In the genomic region with DNA sequence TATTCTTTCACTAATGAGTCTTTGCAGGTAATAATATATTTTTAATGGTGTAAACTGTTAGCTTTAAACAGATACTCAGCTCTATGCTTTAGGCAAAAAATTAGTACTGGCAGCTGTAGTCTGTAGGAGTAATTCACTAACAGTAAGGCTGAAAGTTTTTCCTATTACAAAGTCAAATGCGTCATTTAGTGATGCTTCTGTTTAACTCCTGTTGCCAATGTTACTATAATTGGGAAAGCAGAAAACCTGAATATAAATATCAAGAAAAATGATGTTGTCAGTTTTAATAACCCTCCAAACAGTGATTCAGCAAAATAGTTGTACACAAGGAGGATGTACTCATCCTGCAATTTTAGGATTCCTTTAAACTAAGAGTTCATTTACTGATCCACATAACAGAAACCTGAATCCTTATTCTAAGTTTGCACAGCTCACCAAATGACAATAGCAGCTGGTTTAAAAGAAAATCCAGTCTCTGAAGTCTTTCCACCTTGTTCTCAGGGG, we compare ENCODE assay signal across 10 cellular contexts. TPM values are rescaled to one million over a fixed set of nuclear protein-coding genes. Genes with fewer than 3 reads are reported as not detected.
DNase-seq lines count a peak whose midpoint lies in the region; ATAC-seq and TF ChIP-seq lines count a peak whose summit lies in the region.
"Had no signal": no experiment of that assay in that cellular context is flagged by ENCODE, and none has a peak within 500 bp of the region (broad histone marks: within the 10 kb centered on the region; RNA-seq: fewer than 3 reads in every experiment).

No MANE protein-coding gene starts in this region.

- no peak for TF ChIP-seq EP300 in upper lobe of left lung (IDR thresholded peaks at IDR 0.05)

- 50 to 61% methylated on average over 1 of the region's 1 CpG for WGBS in upper lobe of left lung, 2 donors

- no peaks in the 10 kb centered on the region for H3K27me3 Mint-ChIP-seq in MCF 10A (ENCODE audit: insufficient read depth, unreplicated experiment)
- H3K27me3 Mint-ChIP-seq in activated T-helper 2 cell treated with anti-CD3 and anti-CD28 coated beads, Interferon-gamma antibody, Interleukin-2, Interleukin-4, amounts not matched to agents 10 μg/mL and 5 μg/mL and 100 μg/mL, durations not matched to agents 14 hours and 24 hours and 36 hours (ENCODE audit: low read depth) = no peaks in the 10 kb centered on the region

- H3K36me3 Mint-ChIP-seq in MCF 10A (ENCODE audit: insufficient read depth, unreplicated experiment) = peaks cover 7% of the 10 kb centered on the region
- H3K36me3 Mint-ChIP-seq in activated T-helper 2 cell treated with anti-CD3 and anti-CD28 coated beads, Interferon-gamma antibody, Interleukin-2, Interleukin-4, amounts not matched to agents 10 μg/mL and 5 μg/mL and 100 μg/mL, durations not matched to agents 14 hours and 24 hours and 36 hours (ENCODE audit: low read depth) = peaks cover 59% of the 10 kb centered on the region

- no peak overlapping the region for H3K27ac Mint-ChIP-seq in MCF 10A (ENCODE audit: low read depth, unreplicated experiment)
- H3K27ac Mint-ChIP-seq in activated T-helper 2 cell treated with anti-CD3 and anti-CD28 coated beads, Interferon-gamma antibody, Interleukin-2, Interleukin-4, amounts not matched to agents 10 μg/mL and 5 μg/mL and 100 μg/mL, durations not matched to agents 14 hours and 24 hours and 36 hours = peak overlapping the region; percentile 38

- CTCF ChIA-PET in MCF 10A (lab: Yijun Ruan, JAX) = no interaction called here

- no peak overlapping the region for H3K4me3 Mint-ChIP-seq in MCF 10A (ENCODE audit: unreplicated experiment)
- H3K4me3 Mint-ChIP-seq in activated T-helper 2 cell treated with anti-CD3 and anti-CD28 coated beads, Interferon-gamma antibody, Interleukin-2, Interleukin-4, amounts not matched to agents 10 μg/mL and 5 μg/mL and 100 μg/mL, durations not matched to agents 14 hours and 24 hours and 36 hours (ENCODE audit: low read depth) = no peak overlapping the region

- H3K4me1 Mint-ChIP-seq in MCF 10A (ENCODE audit: insufficient read depth, unreplicated experiment) = peaks cover 35% of the 10 kb centered on the region
- peaks cover 63% of the 10 kb centered on the region for H3K4me1 Mint-ChIP-seq in activated T-helper 2 cell treated with anti-CD3 and anti-CD28 coated beads, Interferon-gamma antibody, Interleukin-2, Interleukin-4, amounts not matched to agents 10 μg/mL and 5 μg/mL and 100 μg/mL, durations not matched to agents 14 hours and 24 hours and 36 hours (ENCODE audit: low read depth)

- H3K9me3 ChIP-seq in breast epithelium (no peaks in the 10 kb centered on the region), upper lobe of left lung (no peaks in the 10 kb centered on the region)

- TF ChIP-seq POLR2A in breast epithelium (IDR thresholded peaks at IDR 0.05) (no peak), upper lobe of left lung (IDR thresholded peaks at IDR 0.05) (no peak)

- TF ChIP-seq CTCF in breast epithelium (IDR thresholded peaks at IDR 0.05) (no peak), MCF 10A (IDR thresholded peaks at IDR 0.05; ENCODE audit: unreplicated experiment) (no peak), upper lobe of left lung (IDR thresholded peaks at IDR 0.05) (no peak)

- DNase-seq in breast epithelium (ENCODE audit: low spot score in 2 of 2) (no peak), MCF 10A (ENCODE audit: unreplicated experiment) (no peak), kidney tubule cell (ENCODE audit: low spot score) (peak; percentile 45), upper lobe of left lung (no peak), NCI-H82 treated with DMSO at 0.1 percent for 48 hours (lab: John Stamatoyannopoulos, UW; ENCODE audit: unreplicated experiment) (no peak), SK-N-DZ (ENCODE audit: low spot score) (no peak)
- no peak for DNase-seq in activated T-helper 2 cell treated with anti-CD3 and anti-CD28 coated beads, Interferon-gamma antibody, Interleukin-2, Interleukin-4, amounts not matched to agents 10 μg/mL and 5 μg/mL and 100 μg/mL, durations not matched to agents 14 hours and 24 hours and 36 hours (ENCODE audit: low spot score)
- DNase-seq: Right ventricle myocardium superior; stimulated activated CD8-positive, alpha-beta memory T cell treated with anti-CD3 and anti-CD28 coated beads, Interleukin-4, amount 100 ng/mL, for 48 hours had no signal

- H3K9me3 Mint-ChIP-seq in MCF 10A (ENCODE audit: unreplicated experiment) = no peaks in the 10 kb centered on the region
- H3K9me3 Mint-ChIP-seq in activated T-helper 2 cell treated with anti-CD3 and anti-CD28 coated beads, Interferon-gamma antibody, Interleukin-2, Interleukin-4, amounts not matched to agents 10 μg/mL and 5 μg/mL and 100 μg/mL, durations not matched to agents 14 hours and 24 hours and 36 hours = no peaks in the 10 kb centered on the region

- H3K27ac ChIP-seq in breast epithelium (peak overlapping the region; percentile 74 to 75), upper lobe of left lung (peak overlapping the region in 3 of 4 donors; percentile 34 to 83 (median 74))

- intact Hi-C loops in breast epithelium (cut with DNase I; ENCODE audit: low total_unique reads) (no loop called here), MCF 10A (cut with micrococcal nuclease) (no loop called here)
- intact Hi-C loops in activated T-helper 2 cell treated with anti-CD3 and anti-CD28 coated beads, Interferon-gamma antibody, Interleukin-2, Interleukin-4, amounts not matched to agents 10 μg/mL and 5 μg/mL and 100 μg/mL, durations not matched to agents 14 hours and 24 hours and 36 hours (cut with micrococcal nuclease) = loop anchor here (1.0 to 5.0 kb wide), 3 partner anchors 17 to 418 kb away; a partner anchor contains a TSS

- H3K4me3 ChIP-seq in breast epithelium (no peak overlapping the region), upper lobe of left lung (no peak overlapping the region)

- H3K36me3 ChIP-seq in breast epithelium = no peaks in the 10 kb centered on the region
- no peaks in the 10 kb centered on the region for H3K36me3 ChIP-seq in upper lobe of left lung

- ATAC-seq in upper lobe of left lung (ENCODE audit: low FRiP score in 2 of 2) (no peak), GM19452 (IDR thresholded peaks at IDR 0.05; ENCODE audit: unreplicated experiment) (no peak)

- peaks cover 0 to 19% of the 10 kb centered on the region in 2 donors for H3K4me1 ChIP-seq in breast epithelium
- H3K4me1 ChIP-seq in upper lobe of left lung = peaks cover 41 to 68% (median 54%) of the 10 kb centered on the region in 4 donors

- no TSS peak for BruUV-seq in MCF 10A (replicated peaks; lab: Mats Ljungman, UMichigan)

- POLR2A ChIA-PET in MCF 10A (lab: Yijun Ruan, JAX) = interaction anchor here (0.7 to 3.5 kb wide), 10 partner anchors 12 to 67 kb away, joined by 3 to 22 read pairs (median 4); no protein-coding TSS in a partner anchor

- no peaks in the 10 kb centered on the region for H3K27me3 ChIP-seq in breast epithelium
- no peaks in the 10 kb centered on the region for H3K27me3 ChIP-seq in upper lobe of left lung

RNA-seq across cellular contexts. Expression of a gene that starts 4.3 kb away (rescaled TPM):
- total RNA-seq in breast epithelium (10 to 100 TPM; 20.2 to 37.5 (median 26.9) TPM), MCF 10A (2022) (20.0 and 23.9 TPM in 2 replicates), upper lobe of left lung (10 to 100 TPM; 16.3 to 27.5 (median 19.4) TPM)
- 42.9 and 46.8 TPM in 2 replicates for total RNA-seq in activated T-helper 2 cell treated with anti-CD3 and anti-CD28 coated beads, Interferon-gamma antibody, Interleukin-2, Interleukin-4, amounts not matched to agents 10 μg/mL and 5 μg/mL and 100 μg/mL, durations not matched to agents 14 hours and 24 hours and 36 hours
- 20.9 and 26.2 TPM in 2 replicates for polyA plus RNA-seq in SK-N-DZ (2014; cell fraction: cytosol; rRNA removed)
- polyA plus RNA-seq in SK-N-DZ (2014; cell fraction: nucleus; rRNA removed) = 11.4 and 11.9 TPM in 2 replicates
